7 cellular contexts compared by ENCODE assay signal in the genomic region with DNA sequence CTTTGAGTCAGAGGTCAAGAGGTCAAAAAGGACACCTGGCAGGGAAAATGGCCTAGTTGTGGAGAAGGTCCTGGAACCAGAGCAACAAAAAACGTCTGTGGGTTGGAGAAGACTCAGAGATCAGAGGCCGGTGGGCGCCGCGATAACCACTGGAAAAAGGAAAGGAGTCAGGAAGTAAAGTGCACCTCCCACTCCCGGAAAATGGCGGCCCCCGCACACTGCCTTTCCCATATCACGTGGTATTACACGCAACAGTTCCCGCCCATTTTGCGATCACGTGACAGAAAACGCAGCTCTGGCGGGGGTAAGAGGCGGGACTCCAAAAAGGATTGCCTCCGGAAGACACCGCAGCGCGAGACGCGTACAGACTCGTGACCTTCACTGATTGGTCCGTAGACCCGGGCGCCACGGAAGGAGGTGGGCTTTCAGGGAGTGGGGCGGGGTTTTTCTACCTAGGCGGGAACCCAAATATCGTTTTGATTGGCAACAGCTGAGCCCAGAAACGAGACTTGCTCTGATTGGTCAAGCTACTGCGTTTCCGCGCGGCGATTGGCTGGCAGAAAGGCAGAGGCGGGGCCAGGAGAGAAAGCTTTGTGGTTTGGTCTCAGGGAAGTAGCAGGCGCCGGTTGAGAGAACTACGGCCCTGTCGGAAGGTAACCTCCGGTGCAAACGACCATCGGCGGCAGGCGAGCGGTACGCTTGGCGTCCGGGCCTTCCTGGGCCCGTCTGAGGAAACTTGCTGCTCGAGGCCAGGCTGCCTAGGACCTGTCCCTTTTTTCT.
DNase-seq lines count a peak whose midpoint lies in the region; ATAC-seq and TF ChIP-seq lines count a peak whose summit lies in the region.

A gene with protein sequence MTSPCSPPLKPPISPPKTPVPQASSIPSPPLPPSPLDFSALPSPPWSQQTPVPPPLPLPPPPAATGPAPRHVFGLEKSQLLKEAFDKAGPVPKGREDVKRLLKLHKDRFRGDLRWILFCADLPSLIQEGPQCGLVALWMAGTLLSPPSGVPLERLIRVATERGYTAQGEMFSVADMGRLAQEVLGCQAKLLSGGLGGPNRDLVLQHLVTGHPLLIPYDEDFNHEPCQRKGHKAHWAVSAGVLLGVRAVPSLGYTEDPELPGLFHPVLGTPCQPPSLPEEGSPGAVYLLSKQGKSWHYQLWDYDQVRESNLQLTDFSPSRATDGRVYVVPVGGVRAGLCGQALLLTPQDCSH (minus strand): TSS at position 193 of the 780 bp plus-strand sequence. CDS start 674 bp downstream, outside the sequence.

- TF ChIP-seq CTCF in astrocyte of the spinal cord (IDR thresholded peaks at IDR 0.05; ENCODE audit: low read depth, low read length), result no peak

- ATAC-seq in GM18508 (IDR thresholded peaks at IDR 0.05; ENCODE audit: insufficient read depth, unreplicated experiment), result peak; percentile 70
- peak; percentile 82 for ATAC-seq in HG03025 (IDR thresholded peaks at IDR 0.05; ENCODE audit: low FRiP score, unreplicated experiment)

- DNase-seq in NCI-H2081 (lab: John Stamatoyannopoulos, UW) (peak; percentile 99 to 100), T1000 (lab: John Stamatoyannopoulos, UW) (peak; percentile 98), astrocyte of the spinal cord (ENCODE audit: low read depth, low spot score) (peak; percentile 100), hippocampal formation (lab: John Stamatoyannopoulos, UW) (peak; percentile 99 to 100), retina (peak; percentile 100)

- peak within 1 kb of the TSS; percentile 88 for H3K4me3 ChIP-seq in astrocyte of the spinal cord (ENCODE audit: low read depth, low read length)

- in situ Hi-C loops in astrocyte of the spinal cord (cut with HindIII; ENCODE audit: low sequenced_read_pairs), result no loop called here

Comparison
In these comparisons a context has a peak if more than half of its experiments do, and no peak if none do; other contexts are left out.
1. Peak in every context shown above with its lines: DNase-seq, ATAC-seq and H3K4me3 ChIP-seq.